ENCODE assay signal across 8 cellular contexts in genomic region chr6:149190228-149190831, GRCh38.
DNase-seq lines count a peak whose midpoint lies in the region; ATAC-seq and TF ChIP-seq lines count a peak whose summit lies in the region.

No MANE protein-coding gene starts in this region.

- no peaks in the 10 kb centered on the region for H3K4me1 ChIP-seq in iPS DF 6.9 (ENCODE audit: control insufficient read depth, insufficient read depth, low read length)
- no peaks in the 10 kb centered on the region for H3K4me1 ChIP-seq in transverse colon

- DNase-seq in GM13977 (ENCODE audit: low spot score) (no peak), MV-4-11 (lab: John Stamatoyannopoulos, UW) (peak; percentile 44), activated T-cell treated with anti-CD3 and anti-CD28 coated beads for 48 hours (ENCODE audit: low read depth) (peak; percentile 57), iPS DF 6.9 (ENCODE audit: low read depth, low spot score) (peak; percentile 39), transverse colon (peak; percentile 74), NCI-H2227 (lab: John Stamatoyannopoulos, UW; ENCODE audit: unreplicated experiment) (no peak), NCI-H2227 treated with DMSO at 0.1 percent for 48 hours (lab: John Stamatoyannopoulos, UW) (no peak)

- TF ChIP-seq CTCF in GM13977 (IDR thresholded peaks at IDR 0.05; ENCODE audit: extremely low read depth, insufficient read depth, missing control alignments) (peak; percentile 54), transverse colon (IDR thresholded peaks at IDR 0.05) (peak in 4 of 5 experiments; percentile 26 to 40 (median 29))

- H3K27ac ChIP-seq in iPS DF 6.9 (ENCODE audit: low read length) (no peak overlapping the region), transverse colon (no peak overlapping the region)

- no peak for TF ChIP-seq EP300 in transverse colon (IDR thresholded peaks at IDR 0.05; ENCODE audit: low read depth)

- H3K4me3 ChIP-seq in iPS DF 6.9 (ENCODE audit: low read length) (no peak overlapping the region), transverse colon (no peak overlapping the region)

- TF ChIP-seq POLR2A in transverse colon (IDR thresholded peaks at IDR 0.05): no peak

- no CpG with 5 or more reads among the region's 1 CpG for WGBS in iPS DF 6.9 (ENCODE audit: insufficient coverage, insufficient read length)
- WGBS in transverse colon (ENCODE audit: low coverage in 1 of 2), 2 donors: 80% methylated on average over 1 of the region's 1 CpG; no CpG with 5 or more reads in 1 of the 2 donors

- H3K27me3 ChIP-seq in iPS DF 6.9 (ENCODE audit: control insufficient read depth, insufficient read depth, low read length) (no peaks in the 10 kb centered on the region), transverse colon (no peaks in the 10 kb centered on the region)

- intact Hi-C loops in transverse colon (cut with DNase I; ENCODE audit: low total_unique reads): no loop called here

- no peaks in the 10 kb centered on the region for H3K9me3 ChIP-seq in iPS DF 6.9 (ENCODE audit: control insufficient read depth, insufficient read depth, low read length)
- H3K9me3 ChIP-seq in transverse colon: peaks cover 10 to 19% of the 10 kb centered on the region in 2 donors

- in situ Hi-C loops in GM13977 (cut with MboI; ENCODE audit: low pct_unique_long_range_greater_than_20kb, low sequenced_read_pairs, unreplicated experiment) (no loop called here), transverse colon (cut with MboI; ENCODE audit: low pct_ligation_motif_present in 1 of 4, low pct_unique_long_range_greater_than_20kb in 1 of 4, low sequenced_read_pairs in 3 of 4) (loop anchor here in 2 of 4 donors (25.0 kb wide), 1 partner anchor 247 kb away; no protein-coding TSS in a partner anchor)

- no peaks in the 10 kb centered on the region for H3K36me3 ChIP-seq in iPS DF 6.9 (ENCODE audit: control insufficient read depth, insufficient read depth, low read length)
- H3K36me3 ChIP-seq in transverse colon: no peaks in the 10 kb centered on the region

- no peak for ATAC-seq in GM21576 (IDR thresholded peaks at IDR 0.05; ENCODE audit: unreplicated experiment)

Comparison
In these comparisons a context has a peak if more than half of its experiments do, and no peak if none do; other contexts are left out.
1. DNase-seq: peak in MV-4-11 (single experiment), activated T-cell treated with anti-CD3 and anti-CD28 coated beads for 48 hours (single experiment), iPS DF 6.9 (single experiment) and transverse colon (single experiment); none in GM13977 (single experiment), NCI-H2227 (single experiment) and NCI-H2227 treated with DMSO at 0.1 percent for 48 hours (single experiment).